ENCODE assay signal across 24 cellular contexts in genomic region chr15:84772031-84772430, GRCh38. TPM values are rescaled to one million over a fixed set of nuclear protein-coding genes. Genes with fewer than 3 reads are reported as not detected.
DNase-seq lines count a peak whose midpoint lies in the region; ATAC-seq lines count a peak whose summit lies in the region.
"Had no signal": no experiment of that assay in that cellular context is flagged by ENCODE, and none has a peak within 500 bp of the region (broad histone marks: within the 10 kb centered on the region; RNA-seq: fewer than 3 reads in every experiment).

No MANE protein-coding gene starts in this region.

- DNase-seq in activated T-cell treated with anti-CD3 and anti-CD28 coated beads, Interleukin-2, amount 50 U/mL, for 24 hours, result no peak
- no peak for DNase-seq in activated T-cell treated with anti-CD3 and anti-CD28 coated beads for 4 hours
- peak; percentile 66 for DNase-seq in left kidney (ENCODE audit: low read depth, low spot score)
- no peak for DNase-seq in 8988T
- DNase-seq in posterior cingulate gyrus, result no peak
- no peak for DNase-seq in mesendoderm
- DNase-seq: activated CD4-positive, alpha-beta T cell treated with anti-CD3 and anti-CD28 coated beads for 4 hours; Calu3; effector CD4-positive, alpha-beta T cell; foreskin keratinocyte; heart right ventricle; NCI-H1105 treated with DMSO at 0.1 percent for 48 hours; NCI-H2081 treated with DMSO at 0.1 percent for 48 hours; NCI-H82; pancreas; right lobe of liver had no signal

- H2BK5ac ChIP-seq in mesendoderm (ENCODE audit: low read length), result no peak overlapping the region

- peaks cover 18% of the 10 kb centered on the region for H3K79me1 ChIP-seq in mesendoderm (ENCODE audit: low read length)

- H4K5ac ChIP-seq in mesendoderm (ENCODE audit: low read length), result no peak overlapping the region

- no peak overlapping the region for H3K4me2 ChIP-seq in mesendoderm (ENCODE audit: low read length)
- H3K4me2 ChIP-seq: A549 had no signal

- intact Hi-C loops in posterior cingulate gyrus (cut with DNase I), result no loop called here

- H3K9ac ChIP-seq in mesendoderm (ENCODE audit: low read length), result no peak overlapping the region

- no peak overlapping the region for H3K4me3 Mint-ChIP-seq in activated T-cell treated with anti-CD3 and anti-CD28 coated beads, Interleukin-2, amount 50 U/mL, for 24 hours
- H3K4me3 Mint-ChIP-seq in IgD-negative memory B cell, result no peak overlapping the region
- H3K4me3 Mint-ChIP-seq in stimulated activated memory B cell treated with anti-CD40 and anti-IgM and Interleukin-4, amounts not matched to agents 10 μg/mL and 1 μg/mL and 100 μg/mL, for 72 hours, result no peak overlapping the region
- H3K4me3 Mint-ChIP-seq: T-helper 1 cell treated with Interleukin-12 subunit alpha and Interleukin-12 subunit beta and Interleukin-4 antibody, amounts not matched to agents 30 μg/mL and 1 μg/mL, for 36 hours had no signal

- peaks cover 3% of the 10 kb centered on the region for H3K36me3 ChIP-seq in mesendoderm (ENCODE audit: control insufficient read depth, insufficient read depth, low read length)

- H3K4ac ChIP-seq in mesendoderm (ENCODE audit: low read depth, low read length), result no peak overlapping the region

- no peak overlapping the region for H3K23ac ChIP-seq in mesendoderm (ENCODE audit: low read length)

- peaks cover 82% of the 10 kb centered on the region for H3K36me3 Mint-ChIP-seq in activated T-cell treated with anti-CD3 and anti-CD28 coated beads, Interleukin-2, amount 50 U/mL, for 24 hours (ENCODE audit: low read depth)
- peaks cover 14% of the 10 kb centered on the region for H3K36me3 Mint-ChIP-seq in IgD-negative memory B cell
- H3K36me3 Mint-ChIP-seq in stimulated activated memory B cell treated with anti-CD40 and anti-IgM and Interleukin-4, amounts not matched to agents 10 μg/mL and 1 μg/mL and 100 μg/mL, for 72 hours, result peaks cover 50% of the 10 kb centered on the region

- no peak overlapping the region for H3K27ac ChIP-seq in mesendoderm (ENCODE audit: low read depth, low read length)
- H3K27ac ChIP-seq: A549, foreskin keratinocyte, pancreas, right lobe of liver, RWPE1, SK-N-MC, tibial nerve had no signal

- H3K9me3 Mint-ChIP-seq in activated T-cell treated with anti-CD3 and anti-CD28 coated beads, Interleukin-2, amount 50 U/mL, for 24 hours, result no peaks in the 10 kb centered on the region
- peaks cover 0 to 4% (median 0%) of the 10 kb centered on the region in 3 donors for H3K9me3 Mint-ChIP-seq in IgD-negative memory B cell
- H3K9me3 Mint-ChIP-seq in stimulated activated memory B cell treated with anti-CD40 and anti-IgM and Interleukin-4, amounts not matched to agents 10 μg/mL and 1 μg/mL and 100 μg/mL, for 72 hours, result peaks cover 3% of the 10 kb centered on the region
- H3K9me3 Mint-ChIP-seq: T-helper 1 cell treated with Interleukin-12 subunit alpha and Interleukin-12 subunit beta and Interleukin-4 antibody, amounts not matched to agents 30 μg/mL and 1 μg/mL, for 36 hours had no signal

- no peak for ATAC-seq in stimulated activated memory B cell treated with anti-CD40 and anti-IgM and Interleukin-4, amounts not matched to agents 10 μg/mL and 1 μg/mL and 100 μg/mL, for 72 hours
- ATAC-seq: A549, foreskin keratinocyte, HCT116 had no signal

- no peak overlapping the region for H2BK120ac ChIP-seq in mesendoderm (ENCODE audit: low read depth, low read length)

- H4K8ac ChIP-seq in mesendoderm (ENCODE audit: low read depth, low read length), result no peak overlapping the region

- H3K56ac ChIP-seq in mesendoderm (ENCODE audit: low read length), result no peak overlapping the region

- peaks cover 24% of the 10 kb centered on the region for H3K79me2 ChIP-seq in mesendoderm (ENCODE audit: control insufficient read depth, insufficient read depth, low read length)

- no peak overlapping the region for H3K18ac ChIP-seq in mesendoderm (ENCODE audit: low read length)

- no peaks in the 10 kb centered on the region for H3K27me3 ChIP-seq in mesendoderm (ENCODE audit: insufficient read depth, low read length, poor library complexity)
- H3K27me3 ChIP-seq: foreskin keratinocyte, heart right ventricle, pancreas, right lobe of liver, tibial nerve had no signal

- H3K27ac Mint-ChIP-seq in activated T-cell treated with anti-CD3 and anti-CD28 coated beads, Interleukin-2, amount 50 U/mL, for 24 hours, result peak overlapping the region; percentile 26
- H3K27ac Mint-ChIP-seq in IgD-negative memory B cell, result peak overlapping the region in 2 of 3 donors; percentile 52 to 87
- H3K27ac Mint-ChIP-seq in stimulated activated memory B cell treated with anti-CD40 and anti-IgM and Interleukin-4, amounts not matched to agents 10 μg/mL and 1 μg/mL and 100 μg/mL, for 72 hours, result peak overlapping the region; percentile 41
- H3K27ac Mint-ChIP-seq: T-helper 1 cell treated with Interleukin-12 subunit alpha and Interleukin-12 subunit beta and Interleukin-4 antibody, amounts not matched to agents 30 μg/mL and 1 μg/mL, for 36 hours had no signal

- H3K27me3 Mint-ChIP-seq in activated T-cell treated with anti-CD3 and anti-CD28 coated beads, Interleukin-2, amount 50 U/mL, for 24 hours, result no peaks in the 10 kb centered on the region
- no peaks in the 10 kb centered on the region for H3K27me3 Mint-ChIP-seq in IgD-negative memory B cell
- H3K27me3 Mint-ChIP-seq in stimulated activated memory B cell treated with anti-CD40 and anti-IgM and Interleukin-4, amounts not matched to agents 10 μg/mL and 1 μg/mL and 100 μg/mL, for 72 hours, result no peaks in the 10 kb centered on the region

- peaks cover 36% of the 10 kb centered on the region for H3K4me1 Mint-ChIP-seq in activated T-cell treated with anti-CD3 and anti-CD28 coated beads, Interleukin-2, amount 50 U/mL, for 24 hours (ENCODE audit: low read depth)
- peaks cover 21 to 23% (median 23%) of the 10 kb centered on the region in 3 donors for H3K4me1 Mint-ChIP-seq in IgD-negative memory B cell
- H3K4me1 Mint-ChIP-seq in stimulated activated memory B cell treated with anti-CD40 and anti-IgM and Interleukin-4, amounts not matched to agents 10 μg/mL and 1 μg/mL and 100 μg/mL, for 72 hours, result peaks cover 43% of the 10 kb centered on the region

- WGBS in mesendoderm (ENCODE audit: extremely low coverage, insufficient coverage, low lambda C conversion rate), result no CpG with 5 or more reads among the region's 5 CpGs

- no peak overlapping the region for H3K4me3 ChIP-seq in mesendoderm (ENCODE audit: low read length)
- H3K4me3 ChIP-seq: A549, heart right ventricle, pancreas, right lobe of liver, SK-N-MC, tibial nerve had no signal

- no peaks in the 10 kb centered on the region for H3K4me1 ChIP-seq in mesendoderm (ENCODE audit: control insufficient read depth, low read depth, low read length)
- H3K4me1 ChIP-seq: A549, foreskin keratinocyte had no signal

- H2AK5ac ChIP-seq in mesendoderm (ENCODE audit: low read length), result no peak overlapping the region

- H2BK15ac ChIP-seq in mesendoderm (replicated peaks; ENCODE audit: low read depth), result no peak overlapping the region

RNA-seq across cellular contexts. Expression of gene ZNF592, which starts 23.6 kb away (rescaled TPM):
- 11.9 TPM for polyA plus RNA-seq in IgD-negative memory B cell
- 22.7 TPM for polyA plus RNA-seq in mesendoderm (2013, experiment 1 of 2)
- polyA plus RNA-seq in mesendoderm (2013, experiment 2 of 2), result 22.5 TPM

RNA-seq across cellular contexts. Expression of gene ALPK3, which starts 45.1 kb away (rescaled TPM):
- polyA plus RNA-seq in IgD-negative memory B cell, result not detected
- polyA plus RNA-seq in mesendoderm (2013, experiment 1 of 2), result 9.9 TPM
- polyA plus RNA-seq in mesendoderm (2013, experiment 2 of 2), result 9.9 TPM

RNA-seq across cellular contexts. Expression of gene SEC11A, which starts 56.1 kb away (rescaled TPM):
- 117 TPM for polyA plus RNA-seq in IgD-negative memory B cell
- 222 TPM for polyA plus RNA-seq in mesendoderm (2013, experiment 1 of 2)
- 222 TPM for polyA plus RNA-seq in mesendoderm (2013, experiment 2 of 2)
